Comparison of ENCODE assay signal across 9 cellular contexts in the genomic region with DNA sequence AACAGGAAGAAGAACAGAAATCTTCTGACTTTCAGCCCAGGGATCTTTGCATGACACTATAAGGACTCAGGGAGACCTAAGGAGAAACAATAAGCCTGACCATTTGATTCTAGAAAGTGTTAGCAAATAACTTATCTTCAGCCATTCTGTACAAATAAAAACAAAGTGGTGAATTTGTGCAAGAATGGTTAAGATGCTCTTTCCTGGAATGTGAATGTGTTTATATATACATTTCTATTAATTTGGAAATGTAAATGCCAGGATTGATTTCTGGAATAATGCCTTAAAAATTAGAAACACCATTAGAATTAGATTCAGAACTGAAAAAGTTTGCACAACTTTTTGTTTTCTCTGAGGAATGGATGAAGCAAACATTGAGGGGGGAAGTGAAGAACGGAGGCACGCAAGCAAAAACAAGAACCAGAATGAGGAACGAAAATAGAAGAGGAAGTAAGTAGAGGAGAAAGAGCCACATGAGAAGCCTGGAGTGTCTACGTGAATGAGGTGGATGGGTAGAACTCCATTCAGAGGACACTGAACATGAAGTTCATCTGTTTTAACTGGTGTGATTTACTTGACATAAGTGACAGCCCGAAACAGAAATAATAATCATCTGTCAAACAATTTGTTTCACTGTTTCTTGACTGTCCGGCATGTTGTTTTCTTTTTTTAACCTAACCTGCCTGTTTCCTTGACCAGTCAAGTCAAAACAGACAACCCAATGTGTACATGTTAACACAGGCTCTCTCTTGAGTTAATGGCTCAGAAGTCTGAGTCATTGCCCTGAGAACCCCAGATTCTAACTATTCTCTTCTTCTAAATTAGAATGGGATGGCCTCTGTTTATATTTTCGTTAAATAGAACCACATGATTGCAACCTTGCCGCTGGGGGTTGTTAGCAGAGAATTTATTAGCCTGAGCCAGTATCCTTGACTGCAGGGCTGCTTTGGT.
A peak's percentile ranks its signal among the peaks of the same experiment; 100 is the strongest.
DNase-seq lines count a peak whose midpoint lies in the region; ATAC-seq and TF ChIP-seq lines count a peak whose summit lies in the region.
"Had no signal": no experiment of that assay in that cellular context is flagged by ENCODE, and none has a peak within 500 bp of the region (broad histone marks: within the 10 kb centered on the region; RNA-seq: fewer than 3 reads in every experiment).

No MANE protein-coding gene starts in this region.

- no peak overlapping the region for H2BK5ac ChIP-seq in H9 (ENCODE audit: insufficient read length, low read length)

- H3K36me3 ChIP-seq in GM23338 (ENCODE audit: insufficient read depth): no peaks in the 10 kb centered on the region

- H4K5ac ChIP-seq in H9 (ENCODE audit: insufficient read length, low read depth, low read length): no peak overlapping the region

- no peak overlapping the region for H3K56ac ChIP-seq in H9 (ENCODE audit: insufficient read length, low read depth, low read length)

- H2BK120ac ChIP-seq in H9 (ENCODE audit: low read depth, low read length, poor library complexity, severe bottlenecking): no peak overlapping the region

- H3K23ac ChIP-seq in H9 (ENCODE audit: insufficient read length, low read depth, low read length): no peak overlapping the region

- peak; percentile 10 for DNase-seq in ELF-1 (ENCODE audit: low read depth, low spot score)
- peak; percentile 94 for DNase-seq in fibroblast of peridontal ligament (ENCODE audit: extremely low read depth)
- DNase-seq in chondrocyte (ENCODE audit: low spot score): no peak
- DNase-seq in GM23338 (ENCODE audit: low spot score): no peak
- no peak for DNase-seq in cortex of kidney (lab: John Stamatoyannopoulos, UW)
- DNase-seq in H9: no peak

- no peak overlapping the region for H3K9ac ChIP-seq in H9 (ENCODE audit: extremely low read depth, insufficient read length, low read length)

- H4K91ac ChIP-seq in H9 (ENCODE audit: insufficient read length, low read depth, low read length): no peak overlapping the region

- H3K9me3 Mint-ChIP-seq in chondrocyte (ENCODE audit: low read depth) (no peaks in the 10 kb centered on the region), GM23338 (no peaks in the 10 kb centered on the region), H9 (no peaks in the 10 kb centered on the region)

- no peak overlapping the region for H4K8ac ChIP-seq in H9 (replicated peaks; ENCODE audit: insufficient read length, low read depth, low read length)

- ATAC-seq in GM21423 (IDR thresholded peaks at IDR 0.05; ENCODE audit: unreplicated experiment) (peak; percentile 85), HG03571 (IDR thresholded peaks at IDR 0.05; ENCODE audit: unreplicated experiment) (peak; percentile 88), GM23338 (no peak)
- ATAC-seq: HCT116 had no signal

- no peak overlapping the region for H2BK12ac ChIP-seq in H9 (ENCODE audit: insufficient read length, low read depth, low read length)

- WGBS in H9 (ENCODE audit: extremely low coverage, insufficient read length, low lambda C conversion rate): no CpG with 5 or more reads among the region's 8 CpGs

- H3K36me3 Mint-ChIP-seq in chondrocyte (ENCODE audit: low read depth): no peaks in the 10 kb centered on the region
- no peaks in the 10 kb centered on the region for H3K36me3 Mint-ChIP-seq in GM23338 (ENCODE audit: low read depth)
- no peaks in the 10 kb centered on the region for H3K36me3 Mint-ChIP-seq in H9 (ENCODE audit: insufficient read depth in 1 of 3, low read depth in 3 of 3)

- H3K27me3 Mint-ChIP-seq in chondrocyte (ENCODE audit: low read depth) (no peaks in the 10 kb centered on the region), GM23338 (ENCODE audit: insufficient read depth, low read depth, poor library complexity) (peaks cover 2% of the 10 kb centered on the region), H9 (ENCODE audit: low read depth) (no peaks in the 10 kb centered on the region)

- H3T11ph ChIP-seq in H9 (ENCODE audit: low read length): no peak overlapping the region

- H2AFZ ChIP-seq in GM23338 (no peak overlapping the region), H9 (ENCODE audit: low read length) (no peak overlapping the region)

- no peaks in the 10 kb centered on the region for H3K9me3 ChIP-seq in H9 (ENCODE audit: control insufficient read depth, low read depth, low read length)

- no peaks in the 10 kb centered on the region for H3K79me1 ChIP-seq in H9 (ENCODE audit: insufficient read depth, low read depth, low read length, poor library complexity, severe bottlenecking)

- H2BK20ac ChIP-seq in H9 (ENCODE audit: low read depth, low read length, poor library complexity, severe bottlenecking): no peak overlapping the region

- TF ChIP-seq CTCF in chondrocyte (IDR thresholded peaks at IDR 0.05) (no peak), GM23338 (conservative IDR thresholded peaks at IDR 0.05; ENCODE audit: low read depth in 2 of 2) (no peak), H9 (conservative IDR thresholded peaks at IDR 0.05) (no peak)

- H3K23me2 ChIP-seq in H9 (ENCODE audit: insufficient read length, low read depth, low read length, poor library complexity, severe bottlenecking): no peaks in the 10 kb centered on the region

- no peak overlapping the region for H3K4me3 ChIP-seq in GM23338

- H3K4ac ChIP-seq in H9 (ENCODE audit: low read depth, low read length): no peak overlapping the region

- H3K4me1 ChIP-seq in GM23338 (ENCODE audit: insufficient read depth) (no peaks in the 10 kb centered on the region), H9 (ENCODE audit: insufficient read depth, low read length) (no peaks in the 10 kb centered on the region)

- no peak overlapping the region for H3K14ac ChIP-seq in H9 (ENCODE audit: insufficient read depth, low read length)

- H3K4me1 Mint-ChIP-seq in chondrocyte (ENCODE audit: low read depth): peaks cover 8% of the 10 kb centered on the region
- no peaks in the 10 kb centered on the region for H3K4me1 Mint-ChIP-seq in GM23338
- no peaks in the 10 kb centered on the region for H3K4me1 Mint-ChIP-seq in H9

- no peaks in the 10 kb centered on the region for H3F3A ChIP-seq in GM23338 (replicated peaks; ENCODE audit: low read depth)

- H3K18ac ChIP-seq in H9 (ENCODE audit: insufficient read length, low read depth, low read length): no peak overlapping the region

- no peak overlapping the region for H3K27ac Mint-ChIP-seq in chondrocyte (ENCODE audit: unreplicated experiment)
- H3K27ac Mint-ChIP-seq in GM23338: no peak overlapping the region
- peak overlapping the region in 1 of 3 experiments; percentile 37; a peak in 2 of 7 replicates for H3K27ac Mint-ChIP-seq in H9

- no peaks in the 10 kb centered on the region for H3K9me2 ChIP-seq in GM23338 (ENCODE audit: insufficient read depth)

- H4K20me1 ChIP-seq in GM23338 (replicated peaks; ENCODE audit: insufficient read depth): no peaks in the 10 kb centered on the region
- H4K20me1 ChIP-seq in H9 (ENCODE audit: control insufficient read depth, insufficient read depth, insufficient read length): no peaks in the 10 kb centered on the region

- H3K4me2 ChIP-seq in GM23338 (no peak overlapping the region), H9 (ENCODE audit: insufficient read depth, insufficient read length, low read length) (no peak overlapping the region)

- H3K79me2 ChIP-seq in GM23338 (replicated peaks; ENCODE audit: insufficient read depth) (no peaks in the 10 kb centered on the region), H9 (ENCODE audit: insufficient read depth, low read length) (no peaks in the 10 kb centered on the region)

- H3K4me3 Mint-ChIP-seq in chondrocyte (ENCODE audit: unreplicated experiment) (no peak overlapping the region), GM23338 (no peak overlapping the region), H9 (no peak overlapping the region)

- no peak overlapping the region for H2BK15ac ChIP-seq in H9 (ENCODE audit: low read depth, low read length)

- no peak overlapping the region for H3K27ac ChIP-seq in GM23338 (ENCODE audit: low read depth)
- no peak overlapping the region for H3K27ac ChIP-seq in H9 (ENCODE audit: insufficient read length, low read depth, low read length)

- H2AK5ac ChIP-seq in H9 (ENCODE audit: insufficient read length, low read length): no peak overlapping the region

- no peaks in the 10 kb centered on the region for H3K27me3 ChIP-seq in GM23338 (ENCODE audit: insufficient read depth)
- H3K27me3 ChIP-seq in H9 (ENCODE audit: insufficient read depth, low read length): no peaks in the 10 kb centered on the region

TF ChIP-seq in GM23338, 12 proteins besides CTCF, POLR2A, EP300 and RAD21 (continues in another document):
- TF ChIP-seq JUNB (IDR thresholded peaks at IDR 0.05; ENCODE audit: unreplicated experiment) (no peak), EZH2phosphoT487 (IDR thresholded peaks at IDR 0.05; ENCODE audit: unreplicated experiment) (no peak), POLR2AphosphoS5 (IDR thresholded peaks at IDR 0.05; ENCODE audit: low read depth) (no peak), ZNF331 (CRISPR knock-in tag; IDR thresholded peaks at IDR 0.05; ENCODE audit: low read depth) (no peak), NANOG (IDR thresholded peaks at IDR 0.05; ENCODE audit: borderline replicate concordance) (no peak), EZH2 (IDR thresholded peaks at IDR 0.05; ENCODE audit: low read depth, unreplicated experiment) (no peak)
- TF ChIP-seq, protein P1, sequence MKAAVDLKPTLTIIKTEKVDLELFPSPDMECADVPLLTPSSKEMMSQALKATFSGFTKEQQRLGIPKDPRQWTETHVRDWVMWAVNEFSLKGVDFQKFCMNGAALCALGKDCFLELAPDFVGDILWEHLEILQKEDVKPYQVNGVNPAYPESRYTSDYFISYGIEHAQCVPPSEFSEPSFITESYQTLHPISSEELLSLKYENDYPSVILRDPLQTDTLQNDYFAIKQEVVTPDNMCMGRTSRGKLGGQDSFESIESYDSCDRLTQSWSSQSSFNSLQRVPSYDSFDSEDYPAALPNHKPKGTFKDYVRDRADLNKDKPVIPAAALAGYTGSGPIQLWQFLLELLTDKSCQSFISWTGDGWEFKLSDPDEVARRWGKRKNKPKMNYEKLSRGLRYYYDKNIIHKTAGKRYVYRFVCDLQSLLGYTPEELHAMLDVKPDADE (IDR thresholded peaks at IDR 0.05): no peak

Comparison
In these comparisons a context has a peak if more than half of its experiments do, and no peak if none do; other contexts are left out.
1. DNase-seq: peak in ELF-1 (single experiment) and fibroblast of peridontal ligament (single experiment); none in chondrocyte (single experiment), GM23338 (single experiment), cortex of kidney (single experiment) and H9 (single experiment).